Comparison of ENCODE assay signal across 1 cellular context in genomic region chr11:65386307-65387081, GRCh38.
TF ChIP-seq lines count a peak whose summit lies in the region.

A gene with protein sequence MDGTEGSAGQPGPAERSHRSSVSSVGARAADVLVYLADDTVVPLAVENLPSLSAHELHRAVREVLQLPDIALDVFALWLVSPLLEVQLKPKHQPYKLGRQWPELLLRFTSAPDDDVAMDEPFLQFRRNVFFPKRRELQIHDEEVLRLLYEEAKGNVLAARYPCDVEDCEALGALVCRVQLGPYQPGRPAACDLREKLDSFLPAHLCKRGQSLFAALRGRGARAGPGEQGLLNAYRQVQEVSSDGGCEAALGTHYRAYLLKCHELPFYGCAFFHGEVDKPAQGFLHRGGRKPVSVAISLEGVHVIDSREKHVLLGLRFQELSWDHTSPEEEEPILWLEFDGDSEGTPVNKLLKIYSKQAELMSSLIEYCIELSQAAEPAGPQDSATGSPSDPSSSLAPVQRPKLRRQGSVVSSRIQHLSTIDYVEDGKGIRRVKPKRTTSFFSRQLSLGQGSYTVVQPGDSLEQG (plus strand): TSS chr11:65386637. CDS start chr11:65387037, 400 bp downstream.

TF ChIP-seq in HEK293, 187 proteins besides CTCF, POLR2A, EP300 and RAD21 (continued from another document and continues in another):
- TF ChIP-seq GLI2 (tag by site-specific recombination; IDR thresholded peaks at IDR 0.05; ENCODE audit: borderline replicate concordance, low read depth) = no peak
- no peak for TF ChIP-seq ZNF366 (tag by site-specific recombination; conservative IDR thresholded peaks at IDR 0.05)
- no peak for TF ChIP-seq ZNF423 (tag by site-specific recombination; IDR thresholded peaks at IDR 0.05)
- no peak for TF ChIP-seq ZFP3 (tag by site-specific recombination; IDR thresholded peaks at IDR 0.05; ENCODE audit: low read depth)
- no peak for TF ChIP-seq ZNF555 (tag by site-specific recombination; conservative IDR thresholded peaks at IDR 0.05)
- no peak for TF ChIP-seq ZNF274 (IDR thresholded peaks at IDR 0.05; ENCODE audit: low read length)
- TF ChIP-seq ZNF274 (tag by site-specific recombination; IDR thresholded peaks at IDR 0.05; ENCODE audit: borderline replicate concordance) = no peak
- TF ChIP-seq ZNF280C (tag by site-specific recombination; IDR thresholded peaks at IDR 0.05) = no peak
- TF ChIP-seq ZNF580 (tag by site-specific recombination; IDR thresholded peaks at IDR 0.05) = no peak
- TF ChIP-seq ZBTB17 (tag by site-specific recombination; IDR thresholded peaks at IDR 0.05) = 0 out of 2 replicates have a peak, but pooled peaks have one; percentile 13
- TF ChIP-seq ZBTB10 (tag by site-specific recombination; IDR thresholded peaks at IDR 0.05) = 0 out of 2 replicates have a peak, but pooled peaks have one; percentile 24
- no peak for TF ChIP-seq ZNF48 (tag by site-specific recombination; IDR thresholded peaks at IDR 0.05)
- no peak for TF ChIP-seq ZNF214 (tag by site-specific recombination; IDR thresholded peaks at IDR 0.05; ENCODE audit: borderline replicate concordance)
- TF ChIP-seq ZNF2 (tag by site-specific recombination; IDR thresholded peaks at IDR 0.05) = no peak
- TF ChIP-seq ZNF792 (tag by site-specific recombination; IDR thresholded peaks at IDR 0.05) = no peak
- TF ChIP-seq IKZF3 (tag by site-specific recombination; IDR thresholded peaks at IDR 0.05) = peak; percentile 76
- TF ChIP-seq ZNF211 (tag by site-specific recombination; IDR thresholded peaks at IDR 0.05; ENCODE audit: low read depth) = no peak
- no peak for TF ChIP-seq ZNF449 (tag by site-specific recombination; IDR thresholded peaks at IDR 0.05)
- TF ChIP-seq, protein P1, sequence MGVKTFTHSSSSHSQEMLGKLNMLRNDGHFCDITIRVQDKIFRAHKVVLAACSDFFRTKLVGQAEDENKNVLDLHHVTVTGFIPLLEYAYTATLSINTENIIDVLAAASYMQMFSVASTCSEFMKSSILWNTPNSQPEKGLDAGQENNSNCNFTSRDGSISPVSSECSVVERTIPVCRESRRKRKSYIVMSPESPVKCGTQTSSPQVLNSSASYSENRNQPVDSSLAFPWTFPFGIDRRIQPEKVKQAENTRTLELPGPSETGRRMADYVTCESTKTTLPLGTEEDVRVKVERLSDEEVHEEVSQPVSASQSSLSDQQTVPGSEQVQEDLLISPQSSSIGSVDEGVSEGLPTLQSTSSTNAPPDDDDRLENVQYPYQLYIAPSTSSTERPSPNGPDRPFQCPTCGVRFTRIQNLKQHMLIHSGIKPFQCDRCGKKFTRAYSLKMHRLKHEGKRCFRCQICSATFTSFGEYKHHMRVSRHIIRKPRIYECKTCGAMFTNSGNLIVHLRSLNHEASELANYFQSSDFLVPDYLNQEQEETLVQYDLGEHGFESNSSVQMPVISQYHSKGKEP (tag by site-specific recombination; IDR thresholded peaks at IDR 0.05) = no peak
- TF ChIP-seq ZBTB48 (tag by site-specific recombination; IDR thresholded peaks at IDR 0.05) = no peak
- TF ChIP-seq ZNF600 (tag by site-specific recombination; IDR thresholded peaks at IDR 0.05) = peak; percentile 87
- TF ChIP-seq ZNF544 (tag by site-specific recombination; IDR thresholded peaks at IDR 0.05) = no peak
- no peak for TF ChIP-seq ZNF175 (tag by site-specific recombination; IDR thresholded peaks at IDR 0.05)
- TF ChIP-seq ZNF660 (tag by site-specific recombination; IDR thresholded peaks at IDR 0.05) = peak; percentile 29; the same call in 1 of the 2 replicates
- no peak for TF ChIP-seq ZFP37 (tag by site-specific recombination; IDR thresholded peaks at IDR 0.05)
- TF ChIP-seq ZNF624 (tag by site-specific recombination; IDR thresholded peaks at IDR 0.05) = no peak
- no peak for TF ChIP-seq ZFP69B (tag by site-specific recombination; IDR thresholded peaks at IDR 0.05)
- TF ChIP-seq ZNF16 (tag by site-specific recombination; IDR thresholded peaks at IDR 0.05; ENCODE audit: low read depth) = no peak
- TF ChIP-seq YY1 (tag by site-specific recombination; IDR thresholded peaks at IDR 0.05) = no peak
- TF ChIP-seq OVOL3 (tag by site-specific recombination; IDR thresholded peaks at IDR 0.05) = no peak
- TF ChIP-seq ZSCAN30 (tag by site-specific recombination; IDR thresholded peaks at IDR 0.05) = 0 out of 2 replicates have a peak, but pooled peaks have one; percentile 24
- TF ChIP-seq, protein P2, sequence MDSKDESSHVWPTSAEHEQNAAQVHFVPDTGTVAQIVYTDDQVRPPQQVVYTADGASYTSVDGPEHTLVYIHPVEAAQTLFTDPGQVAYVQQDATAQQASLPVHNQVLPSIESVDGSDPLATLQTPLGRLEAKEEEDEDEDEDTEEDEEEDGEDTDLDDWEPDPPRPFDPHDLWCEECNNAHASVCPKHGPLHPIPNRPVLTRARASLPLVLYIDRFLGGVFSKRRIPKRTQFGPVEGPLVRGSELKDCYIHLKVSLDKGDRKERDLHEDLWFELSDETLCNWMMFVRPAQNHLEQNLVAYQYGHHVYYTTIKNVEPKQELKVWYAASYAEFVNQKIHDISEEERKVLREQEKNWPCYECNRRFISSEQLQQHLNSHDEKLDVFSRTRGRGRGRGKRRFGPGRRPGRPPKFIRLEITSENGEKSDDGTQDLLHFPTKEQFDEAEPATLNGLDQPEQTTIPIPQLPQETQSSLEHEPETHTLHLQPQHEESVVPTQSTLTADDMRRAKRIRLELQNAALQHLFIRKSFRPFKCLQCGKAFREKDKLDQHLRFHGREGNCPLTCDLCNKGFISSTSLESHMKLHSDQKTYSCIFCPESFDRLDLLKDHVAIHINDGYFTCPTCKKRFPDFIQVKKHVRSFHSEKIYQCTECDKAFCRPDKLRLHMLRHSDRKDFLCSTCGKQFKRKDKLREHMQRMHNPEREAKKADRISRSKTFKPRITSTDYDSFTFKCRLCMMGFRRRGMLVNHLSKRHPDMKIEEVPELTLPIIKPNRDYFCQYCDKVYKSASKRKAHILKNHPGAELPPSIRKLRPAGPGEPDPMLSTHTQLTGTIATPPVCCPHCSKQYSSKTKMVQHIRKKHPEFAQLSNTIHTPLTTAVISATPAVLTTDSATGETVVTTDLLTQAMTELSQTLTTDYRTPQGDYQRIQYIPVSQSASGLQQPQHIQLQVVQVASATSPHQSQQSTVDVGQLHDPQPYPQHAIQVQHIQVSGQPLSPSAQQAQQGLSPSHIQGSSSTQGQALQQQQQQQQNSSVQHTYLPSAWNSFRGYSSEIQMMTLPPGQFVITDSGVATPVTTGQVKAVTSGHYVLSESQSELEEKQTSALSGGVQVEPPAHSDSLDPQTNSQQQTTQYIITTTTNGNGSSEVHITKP (tag by site-specific recombination; IDR thresholded peaks at IDR 0.05) = peak; percentile 92
- no peak for TF ChIP-seq GLI4 (tag by site-specific recombination; IDR thresholded peaks at IDR 0.05)
- TF ChIP-seq SCRT2 (tag by site-specific recombination; IDR thresholded peaks at IDR 0.05) = no peak
- TF ChIP-seq ZBTB7A (tag by site-specific recombination; IDR thresholded peaks at IDR 0.05; ENCODE audit: low read depth) = 0 out of 2 replicates have a peak, but pooled peaks have one; percentile 44
- no peak for TF ChIP-seq ZNF513 (tag by site-specific recombination; IDR thresholded peaks at IDR 0.05)
- TF ChIP-seq, protein P3, sequence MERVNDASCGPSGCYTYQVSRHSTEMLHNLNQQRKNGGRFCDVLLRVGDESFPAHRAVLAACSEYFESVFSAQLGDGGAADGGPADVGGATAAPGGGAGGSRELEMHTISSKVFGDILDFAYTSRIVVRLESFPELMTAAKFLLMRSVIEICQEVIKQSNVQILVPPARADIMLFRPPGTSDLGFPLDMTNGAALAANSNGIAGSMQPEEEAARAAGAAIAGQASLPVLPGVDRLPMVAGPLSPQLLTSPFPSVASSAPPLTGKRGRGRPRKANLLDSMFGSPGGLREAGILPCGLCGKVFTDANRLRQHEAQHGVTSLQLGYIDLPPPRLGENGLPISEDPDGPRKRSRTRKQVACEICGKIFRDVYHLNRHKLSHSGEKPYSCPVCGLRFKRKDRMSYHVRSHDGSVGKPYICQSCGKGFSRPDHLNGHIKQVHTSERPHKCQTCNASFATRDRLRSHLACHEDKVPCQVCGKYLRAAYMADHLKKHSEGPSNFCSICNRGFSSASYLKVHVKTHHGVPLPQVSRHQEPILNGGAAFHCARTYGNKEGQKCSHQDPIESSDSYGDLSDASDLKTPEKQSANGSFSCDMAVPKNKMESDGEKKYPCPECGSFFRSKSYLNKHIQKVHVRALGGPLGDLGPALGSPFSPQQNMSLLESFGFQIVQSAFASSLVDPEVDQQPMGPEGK (tag by site-specific recombination; IDR thresholded peaks at IDR 0.05) = peak; percentile 79
- no peak for TF ChIP-seq ZNF394 (tag by site-specific recombination; IDR thresholded peaks at IDR 0.05; ENCODE audit: borderline replicate concordance)
- TF ChIP-seq ZNF26 (tag by site-specific recombination; IDR thresholded peaks at IDR 0.05) = no peak
- TF ChIP-seq ZNF302 (tag by site-specific recombination; IDR thresholded peaks at IDR 0.05; ENCODE audit: low read depth) = no peak
- no peak for TF ChIP-seq ZNF791 (tag by site-specific recombination; IDR thresholded peaks at IDR 0.05)
- no peak for TF ChIP-seq BCL6B (tag by site-specific recombination; IDR thresholded peaks at IDR 0.05)
